9 cellular contexts compared by ENCODE assay signal in the genomic region with DNA sequence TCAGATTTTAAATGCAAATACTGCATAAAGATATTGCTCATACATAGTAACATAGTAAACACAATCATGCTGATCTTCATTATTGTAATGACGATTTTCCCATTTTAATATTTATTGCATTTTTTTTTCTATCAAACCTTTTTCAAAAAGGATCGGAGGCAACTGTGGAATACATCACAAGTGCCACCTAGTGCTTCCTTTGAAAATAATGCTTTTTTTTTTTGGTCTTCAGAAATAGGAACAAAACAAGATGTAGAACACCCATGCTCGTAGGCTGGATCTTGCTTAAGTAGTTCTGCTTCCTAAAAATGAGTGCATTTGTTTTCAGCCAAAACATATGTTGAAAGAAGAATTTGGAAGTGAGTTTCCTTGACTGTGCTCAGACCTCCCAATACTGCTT. TPM values are rescaled to one million over a fixed set of nuclear protein-coding genes. Genes with fewer than 3 reads are reported as not detected.
DNase-seq lines count a peak whose midpoint lies in the region; ATAC-seq and TF ChIP-seq lines count a peak whose summit lies in the region.
"Had no signal": no experiment of that assay in that cellular context is flagged by ENCODE, and none has a peak within 500 bp of the region (broad histone marks: within the 10 kb centered on the region; RNA-seq: fewer than 3 reads in every experiment).

No MANE protein-coding gene starts in this region.

- no peak overlapping the region for H3K4me3 ChIP-seq in Loucy (ENCODE audit: low read length, poor library complexity, severe bottlenecking)
- H3K4me3 ChIP-seq in mammary epithelial cell (replicated peaks in 1 of 3; ENCODE audit: insufficient read depth in 1 of 3, low read depth in 2 of 3, low read length in 3 of 3): no peak overlapping the region

- intact Hi-C loops in mammary epithelial cell (cut with micrococcal nuclease): loop anchor here (1.0 kb wide), 1 partner anchor 60 kb away; no protein-coding TSS in a partner anchor

- in situ Hi-C loops in mammary epithelial cell (cut with MboI; ENCODE audit: low sequenced_read_pairs in 2 of 2): no loop called here

- WGBS in mammary epithelial cell (ENCODE audit: low coverage, missing lambda C conversion rate): 2% methylated on average over 3 of the region's 3 CpGs

- H3K36me3 ChIP-seq in Loucy (ENCODE audit: insufficient read depth, low read length) (no peaks in the 10 kb centered on the region), mammary epithelial cell (ENCODE audit: insufficient read depth, low read length) (no peaks in the 10 kb centered on the region)

- BruUV-seq in mammary epithelial cell (replicated peaks; lab: Mats Ljungman, UMichigan): no TSS peak

- H3K4me1 ChIP-seq in Loucy (ENCODE audit: insufficient read depth, low read length, poor library complexity, severe bottlenecking) (no peaks in the 10 kb centered on the region), mammary epithelial cell (ENCODE audit: insufficient read depth, low read length) (no peaks in the 10 kb centered on the region)

- H3K9me3 ChIP-seq in Loucy (ENCODE audit: insufficient read depth, low read depth, low read length): no peaks in the 10 kb centered on the region
- H3K9me3 ChIP-seq in mammary epithelial cell (replicated peaks; ENCODE audit: insufficient read depth, low read length): peaks cover under 1% of the 10 kb centered on the region

- H4K20me1 ChIP-seq in Loucy (ENCODE audit: insufficient read depth, low read length, poor library complexity, severe bottlenecking) (no peaks in the 10 kb centered on the region), mammary epithelial cell (ENCODE audit: insufficient read depth, low read length) (no peaks in the 10 kb centered on the region)

- no peaks in the 10 kb centered on the region for H3F3A ChIP-seq in Loucy (ENCODE audit: low read depth)

- H3K9me2 ChIP-seq in Loucy (replicated peaks; ENCODE audit: low read depth, low read length): no peaks in the 10 kb centered on the region

- no peak for DNase-seq in mammary epithelial cell
- DNase-seq in midbrain (lab: John Stamatoyannopoulos, UW): peak; percentile 30
- DNase-seq in NCI-H774 (lab: John Stamatoyannopoulos, UW): no peak
- no peak for DNase-seq in NCI-H1930 (lab: John Stamatoyannopoulos, UW)
- DNase-seq in glomerular visceral epithelial cell (ENCODE audit: extremely low spot score): no peak
- DNase-seq: occipital lobe had no signal

- no peaks in the 10 kb centered on the region for H3K27me3 ChIP-seq in Loucy (ENCODE audit: insufficient read depth, low read length, poor library complexity, severe bottlenecking)
- no peaks in the 10 kb centered on the region for H3K27me3 ChIP-seq in mammary epithelial cell (ENCODE audit: insufficient read depth, low read length)

- CTCF ChIA-PET in mammary epithelial cell (lab: Charles Lee; ENCODE audit: low non-redundant PET): no interaction called here

- dilution Hi-C loops in mammary epithelial cell (cut with HindIII; ENCODE audit: low sequenced_read_pairs): no loop called here

- H3K9ac ChIP-seq in Loucy (ENCODE audit: low read depth, low read length, poor library complexity, severe bottlenecking): no peak overlapping the region
- H3K9ac ChIP-seq in mammary epithelial cell (ENCODE audit: insufficient read depth, low read length): no peak overlapping the region

- TF ChIP-seq CTCF in C4-2B (conservative IDR thresholded peaks at IDR 0.05) (peak; percentile 52), Loucy (conservative IDR thresholded peaks at IDR 0.05; ENCODE audit: low read length) (peak; percentile 41), mammary epithelial cell (conservative IDR thresholded peaks at IDR 0.05 in 1 of 2, IDR thresholded peaks at IDR 0.05 in 1 of 2; ENCODE audit: extremely low read depth in 1 of 2, insufficient read depth in 1 of 2, low read depth in 1 of 2, low read length in 2 of 2) (peak; percentile 20 to 41)

- H3K4me2 ChIP-seq in Loucy (ENCODE audit: low read depth, low read length, poor library complexity, severe bottlenecking) (no peak overlapping the region), mammary epithelial cell (ENCODE audit: insufficient read depth, low read depth, low read length) (no peak overlapping the region)

- H3K27ac ChIP-seq in C4-2B (no peak overlapping the region), mammary epithelial cell (ENCODE audit: insufficient read depth, low read depth, low read length) (no peak overlapping the region)

- H2AFZ ChIP-seq in Loucy (ENCODE audit: low read length) (no peak overlapping the region), mammary epithelial cell (ENCODE audit: low read depth, low read length) (no peak overlapping the region)

- H3K79me2 ChIP-seq in Loucy (ENCODE audit: insufficient read depth, low read length) (no peaks in the 10 kb centered on the region), mammary epithelial cell (ENCODE audit: insufficient read depth, low read length) (no peaks in the 10 kb centered on the region)

- ATAC-seq in GM21576 (IDR thresholded peaks at IDR 0.05; ENCODE audit: unreplicated experiment): no peak

RNA-seq across cellular contexts. Expression of a gene that starts 35.7 kb away (rescaled TPM):
- total RNA-seq in mammary epithelial cell: 10 to 100 TPM in 1 of 2 donors, 1 to 10 TPM in 1; 2.0 to 13.8 TPM
- polyA plus RNA-seq in mammary epithelial cell: 2.2 TPM
- 0.31 TPM for polyA minus RNA-seq in mammary epithelial cell
